Comparison of ENCODE assay signal across 30 cellular contexts in genomic region chr12:112590281-112590680, GRCh38.
"Had no signal": no experiment of that assay in that cellular context is flagged by ENCODE, and none has a peak within 500 bp of the region (broad histone marks: within the 10 kb centered on the region; RNA-seq: fewer than 3 reads in every experiment).

No MANE protein-coding gene starts in this region.

- H3K36me3 ChIP-seq: ascending aorta, cardiac muscle cell, gastroesophageal sphincter, left ventricle myocardium inferior, neural progenitor cell, right atrium auricular region, stomach, thyroid gland, upper lobe of left lung, vagina had no signal

- H3K79me2 ChIP-seq: hepatocyte had no signal

- DNase-seq: activated CD4-positive, alpha-beta memory T cell treated with anti-CD3 and anti-CD28 coated beads for 36 hours; activated CD4-positive, alpha-beta T cell treated with anti-CD3 and anti-CD28 coated beads for 48 hours; activated CD8-positive, alpha-beta memory T cell treated with anti-CD3 and anti-CD28 coated beads, Interleukin-2, amount 50 U/mL, for 48 hours; activated gamma-delta T cell; activated naive CD4-positive, alpha-beta T cell treated with anti-CD3 and anti-CD28 coated beads, Interleukin-2, amount 10 ng/mL, durations not matched to agents 7 days and 5 days; activated naive CD8-positive, alpha-beta T cell treated with anti-CD3 and anti-CD28 coated beads, Interleukin-2, amount 10 ng/mL, durations not matched to agents 7 days and 5 days; activated T-cell treated with anti-CD3 and anti-CD28 coated beads, Interleukin-2, amount 50 U/mL, for 24 hours; dorsolateral prefrontal cortex; effector memory CD8-positive, alpha-beta T cell; left ventricle myocardium inferior; mesendoderm; natural killer cell; occipital lobe; stimulated activated CD4-positive, alpha-beta T cell treated with anti-CD3 and anti-CD28 coated beads, Interleukin-15, amount 100 ng/mL, for 24 hours; stimulated activated CD4-positive, alpha-beta T cell treated with anti-CD3 and anti-CD28 coated beads, Interleukin-2, amount 100 ng/mL, for 24 hours; stimulated activated naive B cell treated with anti-CD40 and anti-IgM and Interleukin-4, amounts not matched to agents 10 μg/mL and 1 μg/mL and 100 μg/mL, for 72 hours; stomach; thyroid gland; upper lobe of left lung had no signal

- H3K27me3 ChIP-seq: ascending aorta, dorsolateral prefrontal cortex, hepatocyte, right atrium auricular region, stomach, thyroid gland, upper lobe of left lung, vagina had no signal

- H3K4me2 ChIP-seq: hepatocyte, neural progenitor cell had no signal

- H3K27ac ChIP-seq: ascending aorta, cardiac muscle cell, coronary artery, dorsolateral prefrontal cortex, gastroesophageal sphincter, hepatocyte, left ventricle myocardium inferior, neural progenitor cell, right atrium auricular region, stomach, thyroid gland, upper lobe of left lung, vagina, VCaP had no signal

- H2AFZ ChIP-seq: hepatocyte, neural progenitor cell had no signal

- H3K4me3 ChIP-seq: ascending aorta, cardiac muscle cell, coronary artery, dorsolateral prefrontal cortex, gastroesophageal sphincter, hepatocyte, left ventricle myocardium inferior, lung, neural progenitor cell, right atrium auricular region, stomach, thyroid gland, upper lobe of left lung, vagina had no signal

- H3K4me1 ChIP-seq: ascending aorta, gastroesophageal sphincter, left ventricle myocardium inferior, neural progenitor cell, right atrium auricular region, stomach, thyroid gland, upper lobe of left lung, vagina had no signal

- ATAC-seq: activated CD4-positive, CD25-positive, alpha-beta regulatory T cell treated with anti-CD3 and anti-CD28 coated beads, Interleukin-2, amount 50 U/mL, for 24 hours; effector memory CD8-positive, alpha-beta T cell; gastroesophageal sphincter; natural killer cell; stimulated activated naive B cell treated with anti-CD40 and anti-IgM and Interleukin-4, amounts not matched to agents 10 μg/mL and 1 μg/mL and 100 μg/mL, for 72 hours had no signal

- H3K9me3 ChIP-seq: ascending aorta, thyroid gland, upper lobe of left lung, vagina had no signal

- H3K9ac ChIP-seq: neural progenitor cell had no signal
